Comparison of ENCODE assay signal across 1 cellular context in genomic region chr16:71927787-71928186, GRCh38.
TF ChIP-seq lines count a peak whose summit lies in the region.

No MANE protein-coding gene starts in this region.

TF ChIP-seq in endothelial cell of umbilical vein, 7 proteins besides CTCF, POLR2A, EP300 and RAD21:
- TF ChIP-seq MYC (IDR thresholded peaks at IDR 0.05; ENCODE audit: low read depth, low read length) = no peak
- no peak for TF ChIP-seq POLR2AphosphoS5 (IDR thresholded peaks at IDR 0.05; ENCODE audit: insufficient read depth, low read depth, low read length)
- TF ChIP-seq GATA2 (IDR thresholded peaks at IDR 0.05; ENCODE audit: insufficient read depth, insufficient read length, low read depth, low read length) = no peak
- no peak for TF ChIP-seq EZH2 (IDR thresholded peaks at IDR 0.05; ENCODE audit: borderline replicate concordance, low read depth, low read length, severe bottlenecking)
- no peak for TF ChIP-seq MAX (IDR thresholded peaks at IDR 0.05; ENCODE audit: insufficient read depth, insufficient read length)
- TF ChIP-seq FOS (IDR thresholded peaks at IDR 0.05; ENCODE audit: borderline replicate concordance, insufficient read depth, low read length) = no peak
- TF ChIP-seq JUN (IDR thresholded peaks at IDR 0.05; ENCODE audit: borderline replicate concordance, insufficient read depth, insufficient read length, low read depth) = no peak
